Comparison of ENCODE assay signal across 28 cellular contexts in the genomic region with DNA sequence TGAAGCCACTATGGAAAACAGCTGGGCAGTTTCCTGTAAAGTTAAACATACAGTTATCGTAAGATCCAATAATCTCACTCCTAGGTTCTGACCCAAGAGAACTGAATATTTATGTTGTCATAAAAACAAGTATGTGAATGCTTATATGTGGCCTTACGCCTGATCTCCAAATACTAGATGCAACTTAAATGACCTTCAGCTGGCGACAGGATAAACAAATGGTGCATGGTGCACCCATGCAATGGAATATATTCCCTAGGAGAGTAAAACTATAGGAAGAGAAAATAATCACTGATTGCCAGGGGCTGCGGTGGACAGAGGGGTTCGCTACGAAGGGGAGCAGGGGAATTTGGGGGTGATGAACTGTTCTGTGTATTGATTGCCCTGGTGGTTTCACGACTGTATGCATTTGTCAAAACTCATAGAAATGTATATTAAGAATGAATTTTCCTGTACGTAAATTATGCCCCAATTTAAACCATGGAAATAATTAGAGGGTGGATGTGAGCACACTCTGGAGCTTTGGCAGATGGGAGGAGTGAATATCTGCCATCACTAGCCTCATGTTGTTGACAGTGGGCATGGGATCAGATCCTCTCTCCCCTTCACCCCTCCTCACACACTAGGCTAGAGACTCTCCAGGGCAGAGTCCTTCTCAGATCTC.
"Had no signal": no experiment of that assay in that cellular context is flagged by ENCODE, and none has a peak within 500 bp of the region (broad histone marks: within the 10 kb centered on the region; RNA-seq: fewer than 3 reads in every experiment).

No MANE protein-coding gene starts in this region.

- H3K36me3 ChIP-seq: neutrophil, pancreas, right lobe of liver, sigmoid colon, suprapubic skin, tibial artery, transverse colon, upper lobe of left lung, uterus had no signal

- H3K27ac Mint-ChIP-seq: naive B cell; naive thymus-derived CD8-positive, alpha-beta T cell; natural killer cell treated with Interleukin-12 subunit alpha and Interleukin-12 subunit beta and Interleukin-15 and Interleukin-18, amount 100 ng/mL, for 72 hours; nephron progenitor cell; progenitor cell of endocrine pancreas; stimulated activated effector memory CD8-positive, alpha-beta T cell treated with anti-CD3 and anti-CD28 coated beads, Interleukin-12 subunit alpha, Interleukin-12 subunit beta, amount 100 ng/mL, for 72 hours; stimulated activated naive CD8-positive, alpha-beta T cell treated with anti-CD3 and anti-CD28 coated beads, Interleukin-15, amount 100 ng/mL, for 72 hours had no signal

- H3K4me1 ChIP-seq: pancreas, psoas muscle, right lobe of liver, sigmoid colon, suprapubic skin, testis, tibial artery, transverse colon, upper lobe of left lung, uterus had no signal

- H3K4me3 Mint-ChIP-seq: naive B cell; naive thymus-derived CD8-positive, alpha-beta T cell; natural killer cell treated with Interleukin-12 subunit alpha and Interleukin-12 subunit beta and Interleukin-15 and Interleukin-18, amount 100 ng/mL, for 72 hours; nephron progenitor cell; neural crest cell; stimulated activated effector memory CD8-positive, alpha-beta T cell treated with anti-CD3 and anti-CD28 coated beads, Interleukin-12 subunit alpha, Interleukin-12 subunit beta, amount 100 ng/mL, for 72 hours; stimulated activated naive CD8-positive, alpha-beta T cell treated with anti-CD3 and anti-CD28 coated beads, Interleukin-15, amount 100 ng/mL, for 72 hours had no signal

- H3K27me3 ChIP-seq: neutrophil, pancreas, right lobe of liver, sigmoid colon, suprapubic skin, testis, tibial artery, transverse colon, upper lobe of left lung, uterus had no signal

- H3K36me3 Mint-ChIP-seq: naive thymus-derived CD8-positive, alpha-beta T cell; natural killer cell treated with Interleukin-12 subunit alpha and Interleukin-12 subunit beta and Interleukin-15 and Interleukin-18, amount 100 ng/mL, for 72 hours; stimulated activated effector memory CD8-positive, alpha-beta T cell treated with anti-CD3 and anti-CD28 coated beads, Interleukin-12 subunit alpha, Interleukin-12 subunit beta, amount 100 ng/mL, for 72 hours had no signal

- H3K9me3 ChIP-seq: neutrophil, pancreas, psoas muscle, right lobe of liver, suprapubic skin, testis, tibial artery, transverse colon, upper lobe of left lung, uterus had no signal

- H3K4me3 ChIP-seq: pancreas, psoas muscle, right lobe of liver, sigmoid colon, suprapubic skin, testis, tibial artery, transverse colon, upper lobe of left lung, uterus had no signal

- H3K9me3 Mint-ChIP-seq: natural killer cell treated with Interleukin-12 subunit alpha and Interleukin-12 subunit beta and Interleukin-15 and Interleukin-18, amount 100 ng/mL, for 72 hours; stimulated activated naive CD8-positive, alpha-beta T cell treated with anti-CD3 and anti-CD28 coated beads, Interleukin-15, amount 100 ng/mL, for 72 hours had no signal

- H3K27me3 Mint-ChIP-seq: naive B cell had no signal

- H3K4me1 Mint-ChIP-seq: stimulated activated effector memory CD8-positive, alpha-beta T cell treated with anti-CD3 and anti-CD28 coated beads, Interleukin-12 subunit alpha, Interleukin-12 subunit beta, amount 100 ng/mL, for 72 hours; stimulated activated naive CD8-positive, alpha-beta T cell treated with anti-CD3 and anti-CD28 coated beads, Interleukin-15, amount 100 ng/mL, for 72 hours had no signal

- H3K27ac ChIP-seq: neutrophil, pancreas, psoas muscle, right lobe of liver, sigmoid colon, suprapubic skin, testis, tibial artery, transverse colon, upper lobe of left lung, uterus had no signal

- DNase-seq: naive B cell; naive thymus-derived CD8-positive, alpha-beta T cell; nephron progenitor cell; nucleus accumbens; pancreas; psoas muscle; right cardiac atrium; right lobe of liver; sigmoid colon; stimulated activated CD4-positive, alpha-beta T cell treated with anti-CD3 and anti-CD28 coated beads, Interleukin-15, amount 100 ng/mL, for 24 hours; stimulated activated CD4-positive, alpha-beta T cell treated with anti-CD3 and anti-CD28 coated beads, Interleukin-2, amount 100 ng/mL, for 24 hours; stimulated activated CD4-positive, alpha-beta T cell treated with anti-CD3 and anti-CD28 coated beads, Interleukin-2, amount 100 ng/mL, for 48 hours; stimulated activated CD4-positive, alpha-beta T cell treated with anti-CD3 and anti-CD28 coated beads, Interleukin-4, amount 100 ng/mL, for 24 hours; stimulated activated naive CD4-positive, alpha-beta T cell; stimulated activated naive CD8-positive, alpha-beta T cell treated with anti-CD3 and anti-CD28 coated beads, Interleukin-15, amount 100 ng/mL, for 72 hours; stimulated activated naive CD8-positive, alpha-beta T cell treated with anti-CD3 and anti-CD28 coated beads, Interleukin-15, Interleukin-2, amounts not matched to agents 100 U/mL and 50 U/mL, for 24 hours; substantia nigra; testis; tibial artery; transverse colon; upper lobe of left lung; uterus had no signal

- ATAC-seq: naive thymus-derived CD8-positive, alpha-beta T cell; natural killer cell treated with Interleukin-12 subunit alpha and Interleukin-12 subunit beta and Interleukin-15 and Interleukin-18, amount 100 ng/mL, for 72 hours; pancreas; psoas muscle; right cardiac atrium; stimulated activated effector memory CD8-positive, alpha-beta T cell treated with anti-CD3 and anti-CD28 coated beads, Interleukin-12 subunit alpha, Interleukin-12 subunit beta, amount 100 ng/mL, for 72 hours; stimulated activated naive CD8-positive, alpha-beta T cell treated with anti-CD3 and anti-CD28 coated beads, Interleukin-15, amount 100 ng/mL, for 72 hours; stimulated activated naive CD8-positive, alpha-beta T cell treated with anti-CD3 and anti-CD28 coated beads, Interleukin-15, Interleukin-2, amounts not matched to agents 100 U/mL and 50 U/mL, for 24 hours had no signal
